In the genomic region with DNA sequence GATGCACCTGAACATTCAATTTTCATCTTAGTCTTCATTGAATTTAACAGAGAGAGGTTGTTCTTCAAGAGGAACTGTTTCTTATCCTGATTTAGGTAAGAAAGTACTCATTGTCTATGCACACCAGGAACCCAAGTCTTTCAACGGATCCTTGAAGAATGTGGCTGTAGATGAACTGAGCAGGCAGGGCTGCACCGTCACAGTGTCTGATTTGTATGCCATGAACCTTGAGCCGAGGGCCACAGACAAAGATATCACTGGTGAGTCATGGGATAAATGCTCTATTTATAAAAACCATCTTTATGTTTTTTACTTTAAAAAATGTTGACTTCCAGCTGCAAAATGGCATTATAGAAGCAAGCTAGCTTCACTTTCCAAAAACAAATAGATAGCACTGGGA, we compare ENCODE assay signal across 14 cellular contexts.
"Had no signal": no experiment of that assay in that cellular context is flagged by ENCODE, and none has a peak within 500 bp of the region (broad histone marks: within the 10 kb centered on the region; RNA-seq: fewer than 3 reads in every experiment).

No MANE protein-coding gene starts in this region.

- H3K4me1 Mint-ChIP-seq: naive B cell had no signal

- H3K27me3 Mint-ChIP-seq: activated T-helper 17 cell treated with anti-CD3 and anti-CD28 coated beads, Interleukin-2, amount 50 U/mL, for 72 hours; naive B cell had no signal

- H3K27ac ChIP-seq: heart left ventricle, neural progenitor cell, parathyroid adenoma had no signal

- H3K4me1 ChIP-seq: parathyroid adenoma had no signal

- H3K79me2 ChIP-seq: parathyroid adenoma had no signal

- H3K27ac Mint-ChIP-seq: activated T-helper 17 cell treated with anti-CD3 and anti-CD28 coated beads, Interleukin-2, amount 50 U/mL, for 72 hours; naive B cell; neural progenitor cell; stimulated activated effector memory CD8-positive, alpha-beta T cell treated with anti-CD3 and anti-CD28 coated beads, Interleukin-12 subunit alpha, Interleukin-12 subunit beta, amount 100 ng/mL, for 72 hours had no signal

- H3K4me2 ChIP-seq: neural progenitor cell had no signal

- H3K4me3 ChIP-seq: heart left ventricle, neural progenitor cell had no signal

- H3K9me3 Mint-ChIP-seq: activated T-helper 17 cell treated with anti-CD3 and anti-CD28 coated beads, Interleukin-2, amount 50 U/mL, for 72 hours had no signal

- H3K4me3 Mint-ChIP-seq: activated T-helper 17 cell treated with anti-CD3 and anti-CD28 coated beads, Interleukin-2, amount 50 U/mL, for 72 hours; naive B cell; neural progenitor cell; stimulated activated effector memory CD8-positive, alpha-beta T cell treated with anti-CD3 and anti-CD28 coated beads, Interleukin-12 subunit alpha, Interleukin-12 subunit beta, amount 100 ng/mL, for 72 hours had no signal

- DNase-seq: activated CD4-positive, alpha-beta T cell treated with anti-CD3 and anti-CD28 coated beads for 1 hour; activated CD4-positive, alpha-beta T cell treated with anti-CD3 and anti-CD28 coated beads, Interleukin-2, amount 50 U/mL, for 4 hours; activated naive CD4-positive, alpha-beta T cell treated with Interleukin-2 at 50 U/mL for 16 hours; caudate nucleus; cortex of kidney; effector CD4-positive, alpha-beta T cell; heart left ventricle; naive B cell; T-helper 1 cell; T1000 had no signal

- H3K27me3 ChIP-seq: heart left ventricle, neural progenitor cell had no signal

- H2AFZ ChIP-seq: neural progenitor cell, parathyroid adenoma had no signal
